15 cellular contexts compared by ENCODE assay signal in genomic region chr11:30741039-30741550, GRCh38.
DNase-seq lines count a peak whose midpoint lies in the region; ATAC-seq and TF ChIP-seq lines count a peak whose summit lies in the region.
"Had no signal": no experiment of that assay in that cellular context is flagged by ENCODE, and none has a peak within 500 bp of the region (broad histone marks: within the 10 kb centered on the region; RNA-seq: fewer than 3 reads in every experiment).

No MANE protein-coding gene starts in this region.

- WGBS in psoas muscle, 3 donors: 30 to 39% (median 32%) methylated on average over 10 of the region's 10 CpGs

- H3K36me3 ChIP-seq in psoas muscle (ENCODE audit: insufficient read depth in 1 of 2, low read depth in 1 of 2) (no peaks in the 10 kb centered on the region), ascending aorta (no peaks in the 10 kb centered on the region)

- intact Hi-C loops in psoas muscle (cut with DNase I): no loop called here
- intact Hi-C loops in ascending aorta (cut with DNase I): no loop called here

- peak; percentile 88 to 92 (median 90) for ATAC-seq in psoas muscle
- ATAC-seq in HG03135 (IDR thresholded peaks at IDR 0.05; ENCODE audit: unreplicated experiment): no peak
- no peak for ATAC-seq in GM19467 (IDR thresholded peaks at IDR 0.05; ENCODE audit: unreplicated experiment)
- ATAC-seq: K562 had no signal

- H3K4me3 ChIP-seq in psoas muscle: peak overlapping the region; percentile 26
- no peak overlapping the region for H3K4me3 ChIP-seq in ascending aorta
- H3K4me3 ChIP-seq: K562, lung had no signal

- H3K27me3 ChIP-seq in psoas muscle (ENCODE audit: insufficient read depth in 3 of 3, low read length in 2 of 3) (no peaks in the 10 kb centered on the region), ascending aorta (no peaks in the 10 kb centered on the region)

- peaks cover 4% of the 10 kb centered on the region for H3K4me1 ChIP-seq in psoas muscle
- H3K4me1 ChIP-seq in ascending aorta: no peaks in the 10 kb centered on the region

- H3K9me3 ChIP-seq in psoas muscle: no peaks in the 10 kb centered on the region
- no peaks in the 10 kb centered on the region for H3K9me3 ChIP-seq in ascending aorta

- TF ChIP-seq CTCF in psoas muscle (IDR thresholded peaks at IDR 0.05) (no peak), ascending aorta (IDR thresholded peaks at IDR 0.05) (no peak)

- DNase-seq in AG08395 (ENCODE audit: low spot score) (peak; percentile 90), HS-27A (ENCODE audit: low read depth) (peak; percentile 24), epithelial cell of prostate (ENCODE audit: low read depth, low spot score) (peak; percentile 27), psoas muscle (no peak), ascending aorta (ENCODE audit: low spot score in 2 of 2) (no peak), ecto neural progenitor cell (ENCODE audit: low spot score) (no peak)
- DNase-seq: activated CD4-positive, alpha-beta memory T cell treated with anti-CD3 and anti-CD28 coated beads, Interleukin-2, amount 10 ng/mL, durations not matched to agents 7 days and 5 days; endodermal cell; hippocampal formation; NCI-H1694 had no signal

- H3K27ac ChIP-seq in epithelial cell of prostate (peak overlapping the region; percentile 8), psoas muscle (peak overlapping the region; percentile 79), ascending aorta (no peak overlapping the region)
- H3K27ac ChIP-seq: C4-2B had no signal

Comparison
In these comparisons a context has a peak if more than half of its experiments do, and no peak if none do; other contexts are left out.
1. DNase-seq: peak in AG08395 (single experiment), HS-27A (single experiment) and epithelial cell of prostate (single experiment); none in psoas muscle (0 of 2), ascending aorta (0 of 2) and ecto neural progenitor cell (single experiment).
2. H3K27ac ChIP-seq: peak in epithelial cell of prostate (single experiment) and psoas muscle (single experiment); none in ascending aorta (0 of 2).
3. ATAC-seq: peak in psoas muscle (4 of 4); none in HG03135 (single experiment) and GM19467 (single experiment).